ENCODE assay signal across 16 cellular contexts in genomic region chr16:58492735-58493134, GRCh38. TPM values are rescaled to one million over a fixed set of nuclear protein-coding genes. Genes with fewer than 3 reads are reported as not detected.
DNase-seq lines count a peak whose midpoint lies in the region; ATAC-seq and TF ChIP-seq lines count a peak whose summit lies in the region.
"Had no signal": no experiment of that assay in that cellular context is flagged by ENCODE, and none has a peak within 500 bp of the region (broad histone marks: within the 10 kb centered on the region; RNA-seq: fewer than 3 reads in every experiment).

No MANE protein-coding gene starts in this region.

- H2AFZ ChIP-seq in HCT116 (ENCODE audit: low read depth, low read length, poor library complexity, severe bottlenecking) (no peak overlapping the region), osteoblast (ENCODE audit: low read length) (no peak overlapping the region)

- H3K27ac ChIP-seq in HCT116 (ENCODE audit: low read depth, low read length) (no peak overlapping the region), cingulate gyrus (ENCODE audit: low read depth, low read length) (peak overlapping the region; percentile 49), osteoblast (ENCODE audit: low read depth, low read length) (no peak overlapping the region)
- H3K27ac ChIP-seq: SJSA1, thoracic aorta had no signal

- DNase-seq in HCT116 (ENCODE audit: low read depth, low spot score): no peak
- peak; percentile 50 for DNase-seq in NCI-H2171 treated with DMSO at 0.1 percent for 48 hours (lab: John Stamatoyannopoulos, UW)
- DNase-seq in osteoblast (ENCODE audit: insufficient read length, low spot score, missing footprints): peak; percentile 37
- DNase-seq: activated CD4-positive, alpha-beta T cell treated with anti-CD3 and anti-CD28 coated beads for 36 hours; activated effector memory CD4-positive, alpha-beta T cell treated with anti-CD3 and anti-CD28 coated beads, Interleukin-2, amount 50 U/mL, for 16 hours; DMS153; foreskin fibroblast; NCI-H1048; T1000 had no signal

- TF ChIP-seq RAD21 in HCT116 (IDR thresholded peaks at IDR 0.05; ENCODE audit: low read depth): no peak

- intact Hi-C loops in HCT116 (cut with micrococcal nuclease): no loop called here

- H3K79me2 ChIP-seq in HCT116 (ENCODE audit: insufficient read depth, low read length) (no peaks in the 10 kb centered on the region), osteoblast (ENCODE audit: insufficient read depth, low read length) (no peaks in the 10 kb centered on the region)

- H3K27me3 ChIP-seq in HCT116 (ENCODE audit: insufficient read depth, low read length) (no peaks in the 10 kb centered on the region), osteoblast (ENCODE audit: insufficient read depth, low read length) (no peaks in the 10 kb centered on the region)
- H3K27me3 ChIP-seq: adrenal gland, SJSA1 had no signal

- POLR2A ChIA-PET in HCT116 (lab: Charles Lee): no interaction called here

- H3K4me3 ChIP-seq in HCT116 (replicated peaks in 1 of 2; ENCODE audit: low read depth in 1 of 2, low read length in 2 of 2) (no peak overlapping the region), osteoblast (ENCODE audit: insufficient read depth, low read length) (no peak overlapping the region)
- H3K4me3 ChIP-seq: adrenal gland, SJSA1, thoracic aorta had no signal

- H3K9ac ChIP-seq in HCT116 (ENCODE audit: low read length): no peak overlapping the region

- peaks cover 0 to 17% of the 10 kb centered on the region in 2 experiments; a peak in 3 of 4 replicates for H3K4me1 ChIP-seq in HCT116 (ENCODE audit: control insufficient read depth in 1 of 2, insufficient read depth in 2 of 2, low read length in 2 of 2)
- H3K4me1 ChIP-seq in osteoblast (ENCODE audit: insufficient read depth, low read length): peaks cover 3% of the 10 kb centered on the region

- TF ChIP-seq POLR2A in HCT116 (IDR thresholded peaks at IDR 0.05; ENCODE audit: borderline replicate concordance, extremely low read depth, insufficient read depth, insufficient read length) (no peak), GM18505 (IDR thresholded peaks at IDR 0.05; ENCODE audit: borderline replicate concordance, extremely low read depth, insufficient read depth, insufficient read length) (no peak)

- no peaks in the 10 kb centered on the region for H3K9me2 ChIP-seq in HCT116 (ENCODE audit: insufficient read depth)

- ATAC-seq in HCT116 (0 out of 2 replicates have a peak, but pooled peaks have one; percentile 20), HG02870 (IDR thresholded peaks at IDR 0.05; ENCODE audit: unreplicated experiment) (no peak), GM21737 (IDR thresholded peaks at IDR 0.05; ENCODE audit: unreplicated experiment) (no peak), GM18505 (IDR thresholded peaks at IDR 0.05; ENCODE audit: unreplicated experiment) (no peak)
- ATAC-seq: activated CD4-positive, alpha-beta T cell treated with anti-CD3 and anti-CD28 coated beads for 36 hours had no signal

- no TSS peak for BruUV-seq in HCT116 (replicated peaks; lab: Mats Ljungman, UMichigan)

- H3K4me2 ChIP-seq in HCT116 (ENCODE audit: low read length) (peak overlapping the region; percentile 14; the same call in 1 of the 2 replicates), osteoblast (ENCODE audit: insufficient read depth, low read length) (no peak overlapping the region)

- H3K36me3 ChIP-seq in HCT116 (ENCODE audit: control insufficient read depth in 1 of 2, insufficient read depth in 2 of 2, low read length in 2 of 2) (no peaks in the 10 kb centered on the region), osteoblast (ENCODE audit: insufficient read depth, low read length) (no peaks in the 10 kb centered on the region)
- H3K36me3 ChIP-seq: adrenal gland, SJSA1, thoracic aorta had no signal

- CTCF ChIA-PET in HCT116 (lab: Charles Lee): interaction anchor here (0.7 to 2.3 kb wide), 3 partner anchors 84 to 193 kb away, joined by 3 to 8 read pairs (median 3); no protein-coding TSS in a partner anchor

- RAD21 ChIA-PET in HCT116 (lab: Charles Lee; ENCODE audit: low non-redundant PET in 1 of 2, low total read pairs in 2 of 2, uncharacterized antibody in 2 of 2, unreplicated experiment in 2 of 2): no interaction called here

- H3K9me3 ChIP-seq in HCT116 (ENCODE audit: control insufficient read depth in 1 of 2, insufficient read depth in 1 of 2, low read depth in 1 of 2, low read length in 2 of 2): no peaks in the 10 kb centered on the region
- no peaks in the 10 kb centered on the region for H3K9me3 ChIP-seq in osteoblast (ENCODE audit: low read depth, low read length)
- H3K9me3 ChIP-seq: adrenal gland, SJSA1, thoracic aorta had no signal

- no peaks in the 10 kb centered on the region for H4K20me1 ChIP-seq in HCT116 (ENCODE audit: insufficient read depth)
- no peaks in the 10 kb centered on the region for H4K20me1 ChIP-seq in osteoblast (ENCODE audit: insufficient read depth, low read length)

- TF ChIP-seq CTCF in HCT116 (IDR thresholded peaks at IDR 0.05 in 2 of 3, conservative IDR thresholded peaks at IDR 0.05 in 1 of 3; ENCODE audit: borderline replicate concordance in 1 of 3, insufficient read depth in 1 of 3, low read depth in 2 of 3, low read length in 2 of 3): no peak
- TF ChIP-seq CTCF in osteoblast (IDR thresholded peaks at IDR 0.05; ENCODE audit: extremely low read depth, low read depth, low read length): no peak

TF ChIP-seq in HCT116, 20 proteins besides CTCF, POLR2A, EP300 and RAD21:
- TF ChIP-seq TCF7L2 (IDR thresholded peaks at IDR 0.05; ENCODE audit: borderline replicate concordance, extremely low read depth, insufficient read depth, insufficient read length) (no peak), EZH2 (IDR thresholded peaks at IDR 0.05) (no peak), ZFX (IDR thresholded peaks at IDR 0.05) (no peak), MAX (IDR thresholded peaks at IDR 0.05) (no peak), POLR2AphosphoS5 (IDR thresholded peaks at IDR 0.05; ENCODE audit: low read depth, low read length) (no peak), CEBPB (IDR thresholded peaks at IDR 0.05; ENCODE audit: low read depth) (no peak), EZH2phosphoT487 (IDR thresholded peaks at IDR 0.05; ENCODE audit: borderline replicate concordance) (no peak), ZNF274 (IDR thresholded peaks at IDR 0.05; ENCODE audit: low read depth, low read length) (no peak), ELF1 (IDR thresholded peaks at IDR 0.05; ENCODE audit: borderline replicate concordance, low read depth) (no peak), SP1 (IDR thresholded peaks at IDR 0.05; ENCODE audit: low read depth) (no peak), SRF (IDR thresholded peaks at IDR 0.05; ENCODE audit: low read depth) (no peak), JUND (IDR thresholded peaks at IDR 0.05) (no peak)

RNA-seq across cellular contexts. Expression of gene NDRG4, which starts 7.2 kb away (rescaled TPM):
- 8.6 TPM for total RNA-seq in HCT116 (2021; ENCODE audit: unreplicated experiment)
- 8.2 and 8.9 TPM in 2 replicates for polyA plus RNA-seq in HCT116 (2012)
- total RNA-seq in osteoblast: 6.5 and 8.0 TPM in 2 replicates

RNA-seq across cellular contexts. Expression of gene SETD6, which starts 22.6 kb away (rescaled TPM):
- total RNA-seq in HCT116 (2021; ENCODE audit: unreplicated experiment): 26.6 TPM
- polyA plus RNA-seq in HCT116 (2012): 13.3 and 15.1 TPM in 2 replicates
- 12.3 and 17.7 TPM in 2 replicates for total RNA-seq in osteoblast
